In genomic region chr17:7294614-7295153, GRCh38 we compare ENCODE assay signal across 8 cellular contexts. TPM values are rescaled to one million over a fixed set of nuclear protein-coding genes. Genes with fewer than 3 reads are reported as not detected.
DNase-seq lines count a peak whose midpoint lies in the region; ATAC-seq and TF ChIP-seq lines count a peak whose summit lies in the region.

Gene YBX2, minus strand, starts transcription at chr17:7294639. Its CDS starts 139 bp downstream, at chr17:7294500.

- H3K4me1 Mint-ChIP-seq in activated CD4-positive, alpha-beta memory T cell treated with anti-CD3 and anti-CD28 coated beads for 36 hours (ENCODE audit: low read depth) = peaks cover 21% of the 10 kb centered on the region
- peaks cover 15 to 19% of the 10 kb centered on the region in 2 donors for H3K4me1 Mint-ChIP-seq in effector memory CD8-positive, alpha-beta T cell (ENCODE audit: low read depth in 2 of 2)
- peaks cover 6 to 30% (median 25%) of the 10 kb centered on the region in 7 donors for H3K4me1 Mint-ChIP-seq in naive thymus-derived CD4-positive, alpha-beta T cell

- no peaks in the 10 kb centered on the region for H3K9me3 ChIP-seq in naive thymus-derived CD4-positive, alpha-beta T cell (ENCODE audit: control insufficient read depth in 2 of 3, low read length in 3 of 3)
- H3K9me3 ChIP-seq in stomach = no peaks in the 10 kb centered on the region

- CTCF ChIA-PET in activated CD4-positive, alpha-beta memory T cell treated with anti-CD3 and anti-CD28 coated beads for 36 hours (lab: Charles Lee) = no interaction called here
- CTCF ChIA-PET in naive thymus-derived CD4-positive, alpha-beta T cell (lab: Charles Lee) = no interaction called here

- no peak within 1 kb of the TSS for H3K27ac Mint-ChIP-seq in activated CD4-positive, alpha-beta memory T cell treated with anti-CD3 and anti-CD28 coated beads for 36 hours
- H3K27ac Mint-ChIP-seq in effector memory CD8-positive, alpha-beta T cell = peak within 1 kb of the TSS; percentile 5 to 93
- H3K27ac Mint-ChIP-seq in naive thymus-derived CD4-positive, alpha-beta T cell = peak within 1 kb of the TSS; percentile 8 to 85 (median 46)

- H3K4me1 ChIP-seq in naive thymus-derived CD4-positive, alpha-beta T cell (ENCODE audit: control insufficient read depth in 2 of 2, insufficient read depth in 2 of 2, low read length in 2 of 2) = peaks cover 12 to 26% of the 10 kb centered on the region in 2 donors
- peaks cover 31 to 51% (median 44%) of the 10 kb centered on the region in 4 donors for H3K4me1 ChIP-seq in stomach

- ATAC-seq in effector memory CD8-positive, alpha-beta T cell (replicated peaks) = peak; percentile 79
- ATAC-seq in naive thymus-derived CD4-positive, alpha-beta T cell = peak; percentile 84

- H3K4me3 ChIP-seq in naive thymus-derived CD4-positive, alpha-beta T cell (ENCODE audit: low read length) = peak within 1 kb of the TSS; percentile 37
- H3K4me3 ChIP-seq in stomach = peak within 1 kb of the TSS; percentile 32 to 50 (median 34)

- H3K27me3 ChIP-seq in naive thymus-derived CD4-positive, alpha-beta T cell (ENCODE audit: control insufficient read depth in 2 of 2, insufficient read depth in 2 of 2, low read length in 2 of 2) = no peaks in the 10 kb centered on the region
- peaks cover 0 to 85% (median 28%) of the 10 kb centered on the region in 3 donors for H3K27me3 ChIP-seq in stomach

- no peaks in the 10 kb centered on the region for H3K9me3 Mint-ChIP-seq in activated CD4-positive, alpha-beta memory T cell treated with anti-CD3 and anti-CD28 coated beads for 36 hours
- H3K9me3 Mint-ChIP-seq in effector memory CD8-positive, alpha-beta T cell = no peaks in the 10 kb centered on the region
- no peaks in the 10 kb centered on the region for H3K9me3 Mint-ChIP-seq in naive thymus-derived CD4-positive, alpha-beta T cell

- intact Hi-C loops in activated CD4-positive, alpha-beta memory T cell treated with anti-CD3 and anti-CD28 coated beads for 36 hours (cut with micrococcal nuclease) = no loop called here
- intact Hi-C loops in naive thymus-derived CD4-positive, alpha-beta T cell (cut with micrococcal nuclease) = no loop called here
- intact Hi-C loops in stomach (cut with DNase I; ENCODE audit: low total_unique reads) = no loop called here

- H3K36me3 ChIP-seq in naive thymus-derived CD4-positive, alpha-beta T cell (ENCODE audit: control insufficient read depth in 2 of 3, insufficient read depth in 3 of 3, low read length in 3 of 3) = no peaks in the 10 kb centered on the region
- no peaks in the 10 kb centered on the region for H3K36me3 ChIP-seq in stomach

- no peak for TF ChIP-seq POLR2A in stomach (IDR thresholded peaks at IDR 0.05)

- no peaks in the 10 kb centered on the region for H3K36me3 Mint-ChIP-seq in activated CD4-positive, alpha-beta memory T cell treated with anti-CD3 and anti-CD28 coated beads for 36 hours
- H3K36me3 Mint-ChIP-seq in effector memory CD8-positive, alpha-beta T cell (ENCODE audit: insufficient read depth) = peaks cover 10% of the 10 kb centered on the region
- no peaks in the 10 kb centered on the region for H3K36me3 Mint-ChIP-seq in naive thymus-derived CD4-positive, alpha-beta T cell

- 0 to 7% (median 1%) methylated on average over 25 to 53 of the region's 57 CpGs for WGBS in stomach, 5 donors

- no peak for TF ChIP-seq EP300 in stomach (IDR thresholded peaks at IDR 0.05)

- H3K27ac ChIP-seq in naive thymus-derived CD4-positive, alpha-beta T cell (ENCODE audit: low read depth, low read length) = no peak within 1 kb of the TSS
- H3K27ac ChIP-seq in stomach = peak within 1 kb of the TSS in 4 of 5 donors; percentile 1 to 68 (median 42)

- DNase-seq in A172 (ENCODE audit: low spot score) = peak; percentile 33
- peak; percentile 59 for DNase-seq in GM19240 (ENCODE audit: insufficient read length, low spot score)
- peak; percentile 94 for DNase-seq in NCI-H2227 (lab: John Stamatoyannopoulos, UW; ENCODE audit: unreplicated experiment)
- DNase-seq in activated CD4-positive, alpha-beta memory T cell treated with anti-CD3 and anti-CD28 coated beads for 36 hours = peak; percentile 89
- peak; percentile 48 to 67 (median 67) for DNase-seq in effector memory CD8-positive, alpha-beta T cell
- DNase-seq in naive thymus-derived CD4-positive, alpha-beta T cell = peak in 8 of 9 donors; percentile 40 to 86 (median 52)
- peak; percentile 85 for DNase-seq in stomach
- no peak for DNase-seq in H4 (ENCODE audit: low spot score)

- POLR2A ChIA-PET in activated CD4-positive, alpha-beta memory T cell treated with anti-CD3 and anti-CD28 coated beads for 36 hours (lab: Charles Lee) = no interaction called here
- POLR2A ChIA-PET in naive thymus-derived CD4-positive, alpha-beta T cell (lab: Charles Lee) = no interaction called here

- H3K27me3 Mint-ChIP-seq in activated CD4-positive, alpha-beta memory T cell treated with anti-CD3 and anti-CD28 coated beads for 36 hours = peaks cover 28% of the 10 kb centered on the region
- H3K27me3 Mint-ChIP-seq in effector memory CD8-positive, alpha-beta T cell = peaks cover 17 to 23% of the 10 kb centered on the region in 2 donors
- peaks cover 4 to 51% (median 18%) of the 10 kb centered on the region in 5 donors for H3K27me3 Mint-ChIP-seq in naive thymus-derived CD4-positive, alpha-beta T cell

- peak within 1 kb of the TSS; percentile 66 for H3K4me3 Mint-ChIP-seq in activated CD4-positive, alpha-beta memory T cell treated with anti-CD3 and anti-CD28 coated beads for 36 hours
- H3K4me3 Mint-ChIP-seq in effector memory CD8-positive, alpha-beta T cell = peak within 1 kb of the TSS; percentile 92 to 94
- H3K4me3 Mint-ChIP-seq in naive thymus-derived CD4-positive, alpha-beta T cell = peak within 1 kb of the TSS; percentile 75 to 91 (median 84)

- TF ChIP-seq CTCF in stomach (IDR thresholded peaks at IDR 0.05) = no peak

RNA-seq across cellular contexts. Expression of gene YBX2, which starts in this region (rescaled TPM):
- total RNA-seq in A172 (2014; rRNA removed; shearing (Covaris generic)) = 0.86 and 1.1 TPM in 2 replicates
- under 1 TPM; 0.70 to 0.83 TPM for total RNA-seq in activated CD4-positive, alpha-beta memory T cell treated with anti-CD3 and anti-CD28 coated beads for 36 hours
- under 1 TPM in 3 of 5 experiments, not detected in 2; 0.27 to 0.64 (median 0.40) TPM for total RNA-seq in naive thymus-derived CD4-positive, alpha-beta T cell
- polyA plus RNA-seq in naive thymus-derived CD4-positive, alpha-beta T cell = not detected
- total RNA-seq in stomach = 10 to 100 TPM in 1 of 5 donors, 1 to 10 TPM in 1, under 1 TPM in 2, not detected in 1; 0.43 to 72.4 (median 1.1) TPM
- 1 to 10 TPM; 1.2 to 6.5 (median 1.8) TPM for polyA plus RNA-seq in stomach
- total RNA-seq in H4 (2014; rRNA removed; shearing (Covaris generic)) = not detected in 2 replicates

Comparison
In these comparisons a context has a peak if more than half of its experiments do, and no peak if none do; other contexts are left out.
1. Peak in DNase-seq in activated CD4-positive, alpha-beta memory T cell treated with anti-CD3 and anti-CD28 coated beads for 36 hours; RNA of the gene not detected or under 1 TPM.
2. Peak in DNase-seq, ATAC-seq and H3K4me3 ChIP-seq in naive thymus-derived CD4-positive, alpha-beta T cell; RNA of the gene not detected or under 1 TPM.